Comparison of ENCODE assay signal across 1 cellular context in genomic region chr7:114806590-114807167, GRCh38.
TF ChIP-seq lines count a peak whose summit lies in the region.

No MANE protein-coding gene starts in this region.

TF ChIP-seq in SK-N-SH, 30 proteins besides CTCF, POLR2A, EP300 and RAD21 (continued from another document):
- no peak for TF ChIP-seq REST (IDR thresholded peaks at IDR 0.05; ENCODE audit: low read depth, low read length)
- no peak for TF ChIP-seq NRF1 (IDR thresholded peaks at IDR 0.05; ENCODE audit: low read depth, low read length)
- TF ChIP-seq JUND (IDR thresholded peaks at IDR 0.05) = no peak
- TF ChIP-seq YY1 (IDR thresholded peaks at IDR 0.05; ENCODE audit: low read depth) = no peak
